In genomic region chr4:143700420-143701352, GRCh38 we compare ENCODE assay signal across 10 cellular contexts. TPM values are rescaled to one million over a fixed set of nuclear protein-coding genes. Genes with fewer than 3 reads are reported as not detected.
DNase-seq lines count a peak whose midpoint lies in the region; ATAC-seq and TF ChIP-seq lines count a peak whose summit lies in the region.
"Had no signal": no experiment of that assay in that cellular context is flagged by ENCODE, and none has a peak within 500 bp of the region (broad histone marks: within the 10 kb centered on the region; RNA-seq: fewer than 3 reads in every experiment).

TSS of gene FREM3 (minus strand) at chr4:143700675. CDS start at chr4:143700675, 0 bp downstream.

- H3K4me3 Mint-ChIP-seq in glutamatergic neuron (ENCODE audit: unreplicated experiment): peak within 1 kb of the TSS; percentile 86

- no peaks in the 10 kb centered on the region for H3K36me3 ChIP-seq in Peyer's patch

- H3K4me1 Mint-ChIP-seq in glutamatergic neuron (ENCODE audit: low read depth, unreplicated experiment): no peaks in the 10 kb centered on the region

- no peaks in the 10 kb centered on the region for H3K4me1 ChIP-seq in Peyer's patch

- ATAC-seq in GM19035 (IDR thresholded peaks at IDR 0.05; ENCODE audit: unreplicated experiment) (peak; percentile 55), GM21528 (IDR thresholded peaks at IDR 0.05; ENCODE audit: low FRiP score, unreplicated experiment) (no peak), HG03342 (IDR thresholded peaks at IDR 0.05; ENCODE audit: unreplicated experiment) (no peak)

- TF ChIP-seq CTCF in Peyer's patch (IDR thresholded peaks at IDR 0.05) (no peak), glutamatergic neuron (IDR thresholded peaks at IDR 0.05; ENCODE audit: partially characterized antibody, unreplicated experiment) (no peak)

- TF ChIP-seq POLR2A in Peyer's patch (IDR thresholded peaks at IDR 0.05): no peak

- H3K27ac Mint-ChIP-seq in glutamatergic neuron (ENCODE audit: unreplicated experiment): no peak within 1 kb of the TSS

- no peaks in the 10 kb centered on the region for H3K9me3 ChIP-seq in Peyer's patch

- peaks cover 2% of the 10 kb centered on the region for H3K9me3 Mint-ChIP-seq in glutamatergic neuron (ENCODE audit: unreplicated experiment)

- H3K27ac ChIP-seq in Peyer's patch: no peak within 1 kb of the TSS
- H3K27ac ChIP-seq: epithelial cell of prostate had no signal

- H3K4me3 ChIP-seq in Peyer's patch: peak within 1 kb of the TSS in 3 of 4 donors; percentile 5 to 37 (median 27)

- H3K27me3 Mint-ChIP-seq in glutamatergic neuron (ENCODE audit: unreplicated experiment): peaks cover 15% of the 10 kb centered on the region

- H3K27me3 ChIP-seq in Peyer's patch: peaks cover 0 to 7% of the 10 kb centered on the region in 2 donors

- DNase-seq in Peyer's patch (no peak), glutamatergic neuron (peak; percentile 44), retina (peak; percentile 85), activated gamma-delta T cell (lab: John Stamatoyannopoulos, UW) (no peak), cerebellar nuclear complex (lab: John Stamatoyannopoulos, UW) (no peak)

- H3K36me3 Mint-ChIP-seq in glutamatergic neuron (ENCODE audit: unreplicated experiment): peaks cover 8% of the 10 kb centered on the region

RNA-seq across cellular contexts. Expression of gene FREM3, which starts in this region (rescaled TPM):
- under 1 TPM in 1 of 4 donors, not detected in 3; 0.83 TPM for total RNA-seq in Peyer's patch
- not detected for total RNA-seq in glutamatergic neuron (ENCODE audit: unreplicated experiment)
- total RNA-seq: HT1080 had no signal

Comparison
In these comparisons a context has a peak if more than half of its experiments do, and no peak if none do; other contexts are left out.
1. Peak in DNase-seq in glutamatergic neuron; RNA of the gene not detected or under 1 TPM.